ENCODE assay signal across 12 cellular contexts in genomic region chr3:111764645-111765091, GRCh38.
DNase-seq lines count a peak whose midpoint lies in the region; ATAC-seq and TF ChIP-seq lines count a peak whose summit lies in the region.
"Had no signal": no experiment of that assay in that cellular context is flagged by ENCODE, and none has a peak within 500 bp of the region (broad histone marks: within the 10 kb centered on the region; RNA-seq: fewer than 3 reads in every experiment).

No MANE protein-coding gene starts in this region.

- ATAC-seq in left lobe of liver: peak; percentile 60

- H3K9me3 Mint-ChIP-seq in CD4-positive, alpha-beta memory T cell: no peaks in the 10 kb centered on the region
- H3K9me3 Mint-ChIP-seq: stimulated activated naive CD8-positive, alpha-beta T cell treated with anti-CD3 and anti-CD28 coated beads, Interleukin-15, Interleukin-2, amounts not matched to agents 100 ng/mL and 50 ng/mL, for 24 hours had no signal

- H3K9me3 ChIP-seq in breast epithelium: no peaks in the 10 kb centered on the region
- H3K9me3 ChIP-seq in CD4-positive, alpha-beta memory T cell (ENCODE audit: control insufficient read depth in 1 of 2, low read length in 2 of 2): no peaks in the 10 kb centered on the region

- POLR2A ChIA-PET in CD4-positive, alpha-beta memory T cell (lab: Charles Lee; ENCODE audit: partially characterized antibody): no interaction called here

- H3K27me3 ChIP-seq in breast epithelium: no peaks in the 10 kb centered on the region
- no peaks in the 10 kb centered on the region for H3K27me3 ChIP-seq in CD4-positive, alpha-beta memory T cell (ENCODE audit: insufficient read depth, low read length)
- H3K27me3 ChIP-seq: SJCRH30 had no signal

- peaks cover 0 to 2% of the 10 kb centered on the region in 2 donors for H3K27me3 Mint-ChIP-seq in CD4-positive, alpha-beta memory T cell
- H3K27me3 Mint-ChIP-seq: stimulated activated naive CD8-positive, alpha-beta T cell treated with anti-CD3 and anti-CD28 coated beads, Interleukin-15, Interleukin-2, amounts not matched to agents 100 ng/mL and 50 ng/mL, for 24 hours had no signal

- intact Hi-C loops in breast epithelium (cut with DNase I; ENCODE audit: low total_unique reads): no loop called here
- intact Hi-C loops in CD4-positive, alpha-beta memory T cell (cut with micrococcal nuclease): no loop called here

- H3K4me1 ChIP-seq in breast epithelium (peaks cover 0 to 4% of the 10 kb centered on the region in 2 donors), urinary bladder (ENCODE audit: insufficient read depth) (no peaks in the 10 kb centered on the region)
- no peaks in the 10 kb centered on the region for H3K4me1 ChIP-seq in CD4-positive, alpha-beta memory T cell (ENCODE audit: insufficient read depth, low read length)

- TF ChIP-seq POLR2A in breast epithelium (IDR thresholded peaks at IDR 0.05): no peak

- H3K36me3 Mint-ChIP-seq in CD4-positive, alpha-beta memory T cell: no peaks in the 10 kb centered on the region

- H3K36me3 ChIP-seq in breast epithelium (no peaks in the 10 kb centered on the region), urinary bladder (ENCODE audit: insufficient read depth) (no peaks in the 10 kb centered on the region)
- H3K36me3 ChIP-seq in CD4-positive, alpha-beta memory T cell (ENCODE audit: insufficient read depth, low read length): no peaks in the 10 kb centered on the region
- H3K36me3 ChIP-seq: SJCRH30 had no signal

- DNase-seq in HT1080 (ENCODE audit: low read depth): peak; percentile 86
- DNase-seq in breast epithelium (ENCODE audit: low spot score in 2 of 2): no peak
- peak; percentile 60 for DNase-seq in left lobe of liver (ENCODE audit: low spot score)
- no peak for DNase-seq in CD4-positive, alpha-beta memory T cell
- no peak for DNase-seq in DMS 273 treated with DMSO at 0.1 percent for 48 hours (lab: John Stamatoyannopoulos, UW)
- DNase-seq in activated gamma-delta T cell (lab: John Stamatoyannopoulos, UW): no peak
- DNase-seq: central memory CD4-positive, alpha-beta T cell; islet precursor cell; NCI-H1105 treated with DMSO at 0.1 percent for 48 hours; SJCRH30 had no signal

- H3K27ac ChIP-seq in breast epithelium (peak overlapping the region; percentile 56 to 75), urinary bladder (ENCODE audit: low read depth) (peak overlapping the region; percentile 16)
- no peak overlapping the region for H3K27ac ChIP-seq in CD4-positive, alpha-beta memory T cell (ENCODE audit: low read depth, low read length)
- H3K27ac ChIP-seq: SJCRH30 had no signal

- H3K4me3 Mint-ChIP-seq in CD4-positive, alpha-beta memory T cell: no peak overlapping the region
- H3K4me3 Mint-ChIP-seq: stimulated activated naive CD8-positive, alpha-beta T cell treated with anti-CD3 and anti-CD28 coated beads, Interleukin-15, Interleukin-2, amounts not matched to agents 100 ng/mL and 50 ng/mL, for 24 hours had no signal

- CTCF ChIA-PET in CD4-positive, alpha-beta memory T cell (lab: Charles Lee; ENCODE audit: partially characterized antibody): interaction anchor here (1.3 kb wide), 1 partner anchor 96 kb away, joined by 3 read pairs; no protein-coding TSS in a partner anchor

- WGBS in urinary bladder: 83% methylated on average over 3 of the region's 3 CpGs

- H3K4me3 ChIP-seq in breast epithelium (no peak overlapping the region), urinary bladder (ENCODE audit: low read depth, low read length) (no peak overlapping the region)
- no peak overlapping the region for H3K4me3 ChIP-seq in CD4-positive, alpha-beta memory T cell (ENCODE audit: low read length in 2 of 2)
- H3K4me3 ChIP-seq: SJCRH30 had no signal

- no peak overlapping the region for H3K27ac Mint-ChIP-seq in CD4-positive, alpha-beta memory T cell
- H3K27ac Mint-ChIP-seq: stimulated activated naive CD8-positive, alpha-beta T cell treated with anti-CD3 and anti-CD28 coated beads, Interleukin-15, Interleukin-2, amounts not matched to agents 100 ng/mL and 50 ng/mL, for 24 hours had no signal

- no peak for TF ChIP-seq CTCF in breast epithelium (IDR thresholded peaks at IDR 0.05)

- no peaks in the 10 kb centered on the region for H3K4me1 Mint-ChIP-seq in CD4-positive, alpha-beta memory T cell

Comparison
In these comparisons a context has a peak if more than half of its experiments do, and no peak if none do; other contexts are left out.
1. DNase-seq: peak in HT1080 (single experiment) and left lobe of liver (single experiment); none in breast epithelium (0 of 2), CD4-positive, alpha-beta memory T cell (0 of 5), DMS 273 treated with DMSO at 0.1 percent for 48 hours (single experiment) and activated gamma-delta T cell (single experiment).